ENCODE assay signal across 12 cellular contexts in genomic region chr4:124277691-124278090, GRCh38.
DNase-seq lines count a peak whose midpoint lies in the region; ATAC-seq and TF ChIP-seq lines count a peak whose summit lies in the region.
"Had no signal": no experiment of that assay in that cellular context is flagged by ENCODE, and none has a peak within 500 bp of the region (broad histone marks: within the 10 kb centered on the region; RNA-seq: fewer than 3 reads in every experiment).

No MANE protein-coding gene starts in this region.

- no peak overlapping the region for H2BK5ac ChIP-seq in IMR-90 (ENCODE audit: low read depth, low read length, poor library complexity, severe bottlenecking)

- no peak overlapping the region for H3K23ac ChIP-seq in IMR-90 (ENCODE audit: low read depth, low read length)

- no peak overlapping the region for H4K8ac ChIP-seq in IMR-90 (ENCODE audit: low read depth in 2 of 2, low read length in 2 of 2)

- no peak overlapping the region for H2AFZ ChIP-seq in IMR-90 (replicated peaks; ENCODE audit: low read length, poor library complexity)
- H2AFZ ChIP-seq in PC-9, result 0 out of 2 replicates have a peak overlapping the region, but pooled peaks have one; percentile 13

- H3K27me3 ChIP-seq in IMR-90 (ENCODE audit: control insufficient read depth, insufficient read depth, low read length), result no peaks in the 10 kb centered on the region
- H3K27me3 ChIP-seq in PC-9 (ENCODE audit: insufficient read depth, low read depth), result no peaks in the 10 kb centered on the region

- H2BK120ac ChIP-seq in IMR-90 (ENCODE audit: low read depth, low read length), result peak overlapping the region; percentile 37; the same call in 1 of the 2 replicates

- no peak for ATAC-seq in IMR-90 (ENCODE audit: low read depth)
- ATAC-seq in HG03354 (IDR thresholded peaks at IDR 0.05; ENCODE audit: poor library complexity, severe bottlenecking, unreplicated experiment), result no peak
- ATAC-seq in GM18909 (IDR thresholded peaks at IDR 0.05; ENCODE audit: poor library complexity, unreplicated experiment), result no peak
- no peak for ATAC-seq in HG02870 (IDR thresholded peaks at IDR 0.05; ENCODE audit: unreplicated experiment)

- H3K9me1 ChIP-seq in IMR-90 (ENCODE audit: insufficient read depth, low read length), result no peaks in the 10 kb centered on the region

- H2BK20ac ChIP-seq in IMR-90 (ENCODE audit: low read depth, low read length), result 0 out of 2 replicates have a peak overlapping the region, but pooled peaks have one; percentile 21

- no peak overlapping the region; the same call in 1 of the 2 replicates for H3K14ac ChIP-seq in IMR-90 (replicated peaks; ENCODE audit: low read depth, low read length)

- no peak for TF ChIP-seq RAD21 in IMR-90 (IDR thresholded peaks at IDR 0.05; ENCODE audit: low read length)

- in situ Hi-C loops in IMR-90 (cut with MboI; ENCODE audit: low sequenced_read_pairs), result no loop called here

- H3K36me3 ChIP-seq in IMR-90 (ENCODE audit: control insufficient read depth, insufficient read depth, low read length) (no peaks in the 10 kb centered on the region), PC-9 (ENCODE audit: low read depth) (no peaks in the 10 kb centered on the region), mesodermal cell (ENCODE audit: control insufficient read depth, insufficient read depth, low read length) (no peaks in the 10 kb centered on the region)

- no peak overlapping the region; the same call in 2 of the 3 replicates for H2BK15ac ChIP-seq in IMR-90 (ENCODE audit: low read depth, low read length)

- BruUV-seq in IMR-90 (replicated peaks; lab: Mats Ljungman, UMichigan) (no TSS peak), PC-9 (replicated peaks; lab: Mats Ljungman, UMichigan) (no TSS peak)

- H3K9me3 ChIP-seq in IMR-90 (ENCODE audit: control insufficient read depth, insufficient read depth, low read length), result no peaks in the 10 kb centered on the region
- no peaks in the 10 kb centered on the region; the same call in 1 of the 2 replicates for H3K9me3 ChIP-seq in PC-9 (ENCODE audit: insufficient read depth, low read depth)
- no peaks in the 10 kb centered on the region for H3K9me3 ChIP-seq in mesodermal cell (ENCODE audit: control insufficient read depth, low read length)

- POLR2A ChIA-PET in IMR-90 (lab: Charles Lee; ENCODE audit: unreplicated experiment), result no interaction called here
- POLR2A ChIA-PET in PC-9 (lab: Charles Lee; ENCODE audit: unreplicated experiment), result no interaction called here

- H3K4me1 ChIP-seq in IMR-90 (ENCODE audit: control insufficient read depth, insufficient read depth, low read length), result no peaks in the 10 kb centered on the region; the same call in 1 of the 2 replicates
- peaks cover 5% of the 10 kb centered on the region; the same call in 1 of the 2 replicates for H3K4me1 ChIP-seq in PC-9 (replicated peaks; ENCODE audit: insufficient read depth)
- H3K4me1 ChIP-seq in mesodermal cell (ENCODE audit: control insufficient read depth, insufficient read depth, low read length, poor library complexity, severe bottlenecking), result peaks cover 32% of the 10 kb centered on the region

- no peak overlapping the region for H3K18ac ChIP-seq in IMR-90 (ENCODE audit: low read depth, low read length)

- WGBS in IMR-90 (ENCODE audit: extremely low coverage in 2 of 2, insufficient read length in 1 of 2), 2 experiments, result no CpG with 5 or more reads among the region's 2 CpGs
- WGBS in mesodermal cell (ENCODE audit: insufficient coverage in 2 of 2), 2 experiments, result 90 to 91% methylated on average over 1 of the region's 2 CpGs

- no peaks in the 10 kb centered on the region for H3K79me2 ChIP-seq in PC-9 (ENCODE audit: low read depth)

- H2AK5ac ChIP-seq in IMR-90 (ENCODE audit: low read depth, low read length), result peak overlapping the region; percentile 76; the same call in 1 of the 2 replicates

- DNase-seq in IMR-90 (no peak), PC-9 (no peak), epithelial cell of prostate (ENCODE audit: low read depth, low spot score) (no peak)
- DNase-seq: C1 segment of cervical spinal cord; CD4-positive, alpha-beta T cell; DMS 273 treated with DMSO at 0.1 percent for 48 hours; GOT3; H9 had no signal

- H3K27ac ChIP-seq in IMR-90 (ENCODE audit: insufficient read depth, low read length) (no peak overlapping the region), PC-9 (no peak overlapping the region), epithelial cell of prostate (peak overlapping the region; percentile 56), mesodermal cell (ENCODE audit: low read depth, low read length, severe bottlenecking) (peak overlapping the region; percentile 95)

- CTCF ChIA-PET in IMR-90 (lab: Yijun Ruan, JAX), result no interaction called here
- CTCF ChIA-PET in PC-9 (lab: Charles Lee), result no interaction called here

- intact Hi-C loops in IMR-90 (cut with micrococcal nuclease) (no loop called here), PC-9 (cut with micrococcal nuclease; ENCODE audit: unreplicated experiment) (loop anchor here (2.0 kb wide), 2 partner anchors 45 to 435 kb away; partner anchors contain the start of gene ANKRD50)

- H3K56ac ChIP-seq in IMR-90 (ENCODE audit: extremely low read depth, insufficient read depth, low read length), result no peak overlapping the region

- no peak overlapping the region for H3K9ac ChIP-seq in IMR-90 (ENCODE audit: low read depth, low read length)

- H4K91ac ChIP-seq in IMR-90 (ENCODE audit: insufficient read depth, low read depth, low read length), result no peak overlapping the region

- H3K4me3 ChIP-seq in IMR-90 (ENCODE audit: insufficient read depth, low read depth, low read length) (no peak overlapping the region), PC-9 (no peak overlapping the region), mesodermal cell (ENCODE audit: extremely low read depth, insufficient read depth, low read length, poor library complexity, severe bottlenecking) (no peak overlapping the region)

- peak overlapping the region; percentile 24; the same call in 1 of the 2 replicates for H3K4ac ChIP-seq in IMR-90 (ENCODE audit: low read depth, low read length)

- no peak for TF ChIP-seq POLR2A in IMR-90 (IDR thresholded peaks at IDR 0.05; ENCODE audit: low read depth, low read length)

- dilution Hi-C loops in IMR-90 (cut with HindIII; ENCODE audit: low sequenced_read_pairs, unreplicated experiment), result no loop called here

- no peaks in the 10 kb centered on the region for H3K79me1 ChIP-seq in IMR-90 (ENCODE audit: low read depth in 1 of 2, low read length in 2 of 2)

- no peaks in the 10 kb centered on the region; the same call in 1 of the 2 replicates for H3F3A ChIP-seq in PC-9 (ENCODE audit: insufficient read depth, low read depth)

- H4K20me1 ChIP-seq in IMR-90 (ENCODE audit: insufficient read depth, low read length), result no peaks in the 10 kb centered on the region
- H4K20me1 ChIP-seq in PC-9 (ENCODE audit: insufficient read depth), result no peaks in the 10 kb centered on the region

- no peak overlapping the region for H2AK9ac ChIP-seq in IMR-90 (replicated peaks; ENCODE audit: low read depth, low read length, poor library complexity)

- TF ChIP-seq CTCF in IMR-90 (conservative IDR thresholded peaks at IDR 0.05; ENCODE audit: low read depth, low read length), result no peak
- no peak for TF ChIP-seq CTCF in PC-9 (conservative IDR thresholded peaks at IDR 0.05)

- H3K4me2 ChIP-seq in IMR-90 (ENCODE audit: low read depth, low read length) (no peak overlapping the region), PC-9 (no peak overlapping the region)

- no peaks in the 10 kb centered on the region for H3K9me2 ChIP-seq in PC-9 (ENCODE audit: insufficient read depth)

- no peak overlapping the region for H4K5ac ChIP-seq in IMR-90 (ENCODE audit: low read depth, low read length)

TF ChIP-seq in IMR-90, 13 proteins besides CTCF, POLR2A, EP300 and RAD21:
- no peak for TF ChIP-seq USF2 (IDR thresholded peaks at IDR 0.05; ENCODE audit: low read depth, low read length)
- no peak for TF ChIP-seq RCOR1 (IDR thresholded peaks at IDR 0.05; ENCODE audit: insufficient replicate concordance, low read length)
- no peak for TF ChIP-seq MAZ (IDR thresholded peaks at IDR 0.05; ENCODE audit: borderline replicate concordance, low read depth, low read length)
- TF ChIP-seq BHLHE40 (IDR thresholded peaks at IDR 0.05; ENCODE audit: low read depth, low read length), result no peak
- no peak for TF ChIP-seq MAFK (IDR thresholded peaks at IDR 0.05; ENCODE audit: low read depth, low read length)
- no peak for TF ChIP-seq RFX5 (IDR thresholded peaks at IDR 0.05; ENCODE audit: low read depth, low read length)
- no peak for TF ChIP-seq FOS (IDR thresholded peaks at IDR 0.05; ENCODE audit: low read depth, low read length)
- TF ChIP-seq ELK1 (IDR thresholded peaks at IDR 0.05; ENCODE audit: borderline replicate concordance, low read depth, low read length), result no peak
- no peak for TF ChIP-seq SMC3 (IDR thresholded peaks at IDR 0.05; ENCODE audit: low read depth, low read length)
- no peak for TF ChIP-seq NFE2L2 (IDR thresholded peaks at IDR 0.05; ENCODE audit: low read depth, low read length)
- no peak for TF ChIP-seq CEBPB (IDR thresholded peaks at IDR 0.05; ENCODE audit: low read depth, low read length)
TF ChIP-seq in IMR-90: peak in this region for 0.

Comparison
In these comparisons a context has a peak if more than half of its experiments do, and no peak if none do; other contexts are left out.
1. H3K27ac ChIP-seq: peak in epithelial cell of prostate (single experiment) and mesodermal cell (single experiment); none in IMR-90 (single experiment) and PC-9 (single experiment).